ENCODE assay signal across 8 cellular contexts in the genomic region with DNA sequence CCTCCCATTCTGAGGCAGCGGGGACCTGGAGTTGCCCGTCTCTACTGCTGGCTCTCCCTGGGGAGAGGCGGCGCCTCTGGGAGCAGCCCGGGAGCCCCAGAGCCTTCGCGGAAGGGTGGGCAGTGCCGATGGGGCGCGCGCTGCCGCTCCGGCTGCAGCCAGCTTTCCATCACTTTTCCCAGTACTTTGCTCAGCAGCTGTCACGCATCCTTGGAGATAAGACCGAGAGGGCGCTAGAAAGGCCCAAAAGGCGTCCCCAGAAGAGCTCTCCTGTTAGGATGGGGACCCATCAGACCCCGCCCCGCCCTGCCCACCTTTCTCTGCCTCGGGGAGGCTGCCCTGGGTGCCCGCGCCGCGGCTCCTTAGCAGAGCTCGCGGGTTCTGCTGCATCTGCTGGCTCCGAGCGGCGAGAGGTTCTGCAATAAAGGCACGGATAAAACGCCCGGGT. TPM values are rescaled to one million over a fixed set of nuclear protein-coding genes. Genes with fewer than 3 reads are reported as not detected.
A peak's percentile ranks its signal among the peaks of the same experiment; 100 is the strongest.
DNase-seq lines count a peak whose midpoint lies in the region; ATAC-seq and TF ChIP-seq lines count a peak whose summit lies in the region.

No MANE protein-coding gene starts in this region.

- H3K79me2 ChIP-seq in KMS-11 (ENCODE audit: insufficient read depth, low read depth): no peaks in the 10 kb centered on the region

- H3K4me2 ChIP-seq in KMS-11: peak overlapping the region; percentile 53

- peak overlapping the region; percentile 74 for H2AFZ ChIP-seq in KMS-11 (ENCODE audit: low read depth)

- H3K9ac ChIP-seq in KMS-11: no peak overlapping the region

- no peak overlapping the region for H3K4me3 ChIP-seq in KMS-11 (IDR thresholded peaks at IDR 0.05; ENCODE audit: insufficient read depth, low read depth, low read length)
- H3K4me3 ChIP-seq in heart right ventricle: peak overlapping the region in 9 of 10 donors; percentile 29 to 49 (median 47)
- H3K4me3 ChIP-seq in HAP-1: no peak overlapping the region

- in situ Hi-C loops in G401 (cut with HindIII; ENCODE audit: low sequenced_read_pairs): no loop called here
- in situ Hi-C loops in HAP-1 (cut with MboI; ENCODE audit: low sequenced_read_pairs): loop anchor here (10.0 to 25.0 kb wide), 3 partner anchors 546 to 719 kb away; no protein-coding TSS in a partner anchor

- H3K9me3 ChIP-seq in heart right ventricle: no peaks in the 10 kb centered on the region
- no peaks in the 10 kb centered on the region for H3K9me3 ChIP-seq in HAP-1

- ATAC-seq in heart right ventricle: peak in 2 of 8 donors; percentile 15 to 35
- no peak for ATAC-seq in GM21390 (IDR thresholded peaks at IDR 0.05; ENCODE audit: unreplicated experiment)
- ATAC-seq in HG02852 (IDR thresholded peaks at IDR 0.05; ENCODE audit: unreplicated experiment): no peak

- no peaks in the 10 kb centered on the region for H3K36me3 ChIP-seq in KMS-11 (ENCODE audit: insufficient read depth)
- H3K36me3 ChIP-seq in heart right ventricle: no peaks in the 10 kb centered on the region
- H3K36me3 ChIP-seq in HAP-1 (replicated peaks): no peaks in the 10 kb centered on the region

- H3K27ac ChIP-seq in KMS-11 (no peak overlapping the region), heart right ventricle (no peak overlapping the region)

- H3K27me3 ChIP-seq in KMS-11 (ENCODE audit: insufficient read depth, low read depth) (no peaks in the 10 kb centered on the region), heart right ventricle (peaks cover 0 to 85% (median 67%) of the 10 kb centered on the region in 7 donors), HAP-1 (ENCODE audit: low read depth) (peaks cover 45% of the 10 kb centered on the region)

- H3K4me1 ChIP-seq in KMS-11 (ENCODE audit: low read depth, poor library complexity, severe bottlenecking): peaks cover 4% of the 10 kb centered on the region
- H3K4me1 ChIP-seq in heart right ventricle: peaks cover 3 to 18% (median 13%) of the 10 kb centered on the region in 9 donors
- no peaks in the 10 kb centered on the region for H3K4me1 ChIP-seq in HAP-1

- no peak for TF ChIP-seq CTCF in KMS-11 (conservative IDR thresholded peaks at IDR 0.05; ENCODE audit: low read depth, low read length)
- TF ChIP-seq CTCF in heart right ventricle (IDR thresholded peaks at IDR 0.05): no peak

- no peaks in the 10 kb centered on the region for H4K20me1 ChIP-seq in KMS-11 (ENCODE audit: insufficient read depth)

- intact Hi-C loops in heart right ventricle (cut with DNase I): loop anchor here in 7 of 10 donors (2.0 to 10.0 kb wide), 9 partner anchors 61 to 729 kb away; no protein-coding TSS in a partner anchor

- DNase-seq in G401 (ENCODE audit: low spot score) (peak; percentile 66), heart right ventricle (peak in 1 of 2 donors; percentile 14), pons (ENCODE audit: low spot score) (peak; percentile 32), HAP-1 (ENCODE audit: low spot score in 2 of 2) (no peak)
- DNase-seq in activated naive CD4-positive, alpha-beta T cell treated with anti-CD3 and anti-CD28 coated beads, Interleukin-2, amount 50 U/mL, for 16 hours: peak; percentile 33

- WGBS in heart right ventricle, 2 donors: 0 to 2% methylated on average over 30 to 32 of the region's 32 CpGs

RNA-seq across cellular contexts. Expression of a gene that starts 0.5 kb away (rescaled TPM):
- 0.14 and 2.0 TPM in 2 replicates for total RNA-seq in G401 (2014; rRNA removed; shearing (Covaris generic))
- total RNA-seq in heart right ventricle: under 1 TPM in 1 of 10 donors, not detected in 9; 0.09 TPM
- polyA plus RNA-seq in heart right ventricle: not detected

Comparison
In these comparisons a context has a peak if more than half of its experiments do, and no peak if none do; other contexts are left out.
1. DNase-seq: peak in G401 (single experiment), activated naive CD4-positive, alpha-beta T cell treated with anti-CD3 and anti-CD28 coated beads, Interleukin-2, amount 50 U/mL, for 16 hours (single experiment) and pons (single experiment); none in HAP-1 (0 of 2).
2. H3K4me3 ChIP-seq: peak in heart right ventricle (9 of 10); none in KMS-11 (single experiment) and HAP-1 (single experiment).